ENCODE assay signal across 8 cellular contexts in the genomic region with DNA sequence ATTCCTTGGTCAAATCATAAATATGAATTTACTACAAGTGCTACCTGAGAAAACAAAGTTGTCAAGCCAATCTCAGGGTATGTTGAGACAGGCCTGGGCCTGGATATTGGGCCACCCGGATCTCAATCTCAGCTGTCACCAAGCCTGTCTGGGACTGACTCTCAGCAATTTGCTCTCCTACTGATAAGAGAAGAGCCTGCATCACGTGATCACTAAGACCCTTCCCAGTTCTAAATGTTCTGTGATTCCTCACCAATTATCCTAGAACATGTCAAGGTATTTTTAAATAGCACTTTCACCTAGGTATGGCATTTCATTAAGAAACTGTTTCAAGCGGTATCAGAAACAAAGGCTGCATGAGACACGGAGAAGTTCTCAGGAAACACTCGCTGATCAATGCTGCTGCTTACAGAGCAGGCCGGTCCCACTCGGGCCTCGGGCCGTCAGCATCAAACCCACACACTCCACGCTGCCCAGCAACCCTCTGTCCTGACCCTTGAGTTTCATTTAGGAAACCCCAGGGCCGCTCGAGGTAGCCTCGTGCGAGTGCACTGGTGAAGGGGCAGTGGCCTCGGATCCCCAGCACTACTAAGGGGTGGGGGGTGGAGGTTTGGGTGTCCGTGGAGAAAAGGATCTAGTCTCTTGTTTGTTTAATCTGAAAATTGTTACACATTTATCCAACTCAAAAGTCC. TPM values are rescaled to one million over a fixed set of nuclear protein-coding genes. Genes with fewer than 3 reads are reported as not detected.
DNase-seq lines count a peak whose midpoint lies in the region; ATAC-seq, FAIRE-seq and TF ChIP-seq lines count a peak whose summit lies in the region.

No MANE protein-coding gene starts in this region.

- no peaks in the 10 kb centered on the region for H3K9me2 ChIP-seq in Loucy (replicated peaks; ENCODE audit: low read depth, low read length)

- H3K36me3 ChIP-seq in Loucy (ENCODE audit: insufficient read depth, low read length) (peaks cover 51% of the 10 kb centered on the region), mucosa of stomach (ENCODE audit: control insufficient read depth, insufficient read depth, low read length) (peaks cover 40% of the 10 kb centered on the region), HAP-1 (replicated peaks) (peaks cover 70% of the 10 kb centered on the region), neuronal stem cell (replicated peaks in 1 of 2; ENCODE audit: control insufficient read depth in 2 of 2, insufficient read depth in 2 of 2, low read length in 2 of 2) (peaks cover 30 to 68% of the 10 kb centered on the region in 2 donors)

- TF ChIP-seq POLR2A in A549 (IDR thresholded peaks at IDR 0.05; ENCODE audit: low read length), result no peak

- H3K18ac ChIP-seq in neuronal stem cell (ENCODE audit: low read length), result no peak overlapping the region

- peaks cover 9% of the 10 kb centered on the region for H3K79me1 ChIP-seq in neuronal stem cell (ENCODE audit: low read depth, low read length)

- H3K4ac ChIP-seq in neuronal stem cell (ENCODE audit: low read length), result no peak overlapping the region

- H3K9ac ChIP-seq in Loucy (ENCODE audit: low read depth, low read length, poor library complexity, severe bottlenecking) (peak overlapping the region; percentile 96), mucosa of stomach (ENCODE audit: low read length) (peak overlapping the region; percentile 97), neuronal stem cell (ENCODE audit: low read depth, low read length, poor library complexity) (no peak overlapping the region)

- H3K4me3 ChIP-seq in A549 (peak overlapping the region; percentile 77), Loucy (ENCODE audit: low read length, poor library complexity, severe bottlenecking) (peak overlapping the region; percentile 89), mucosa of stomach (ENCODE audit: low read length) (peak overlapping the region; percentile 21), HAP-1 (no peak overlapping the region), neuronal stem cell (ENCODE audit: low read length in 2 of 2) (no peak overlapping the region)

- H3F3A ChIP-seq in Loucy (ENCODE audit: low read depth), result peaks cover 5% of the 10 kb centered on the region; the same call in 1 of the 2 replicates

- TF ChIP-seq CTCF in A549 (IDR thresholded peaks at IDR 0.05), result no peak
- no peak for TF ChIP-seq CTCF in Loucy (conservative IDR thresholded peaks at IDR 0.05; ENCODE audit: low read length)

- no peak overlapping the region for H2AK5ac ChIP-seq in neuronal stem cell (ENCODE audit: low read depth, low read length)

- no peak overlapping the region for H2BK15ac ChIP-seq in neuronal stem cell (ENCODE audit: low read length)

- no peak overlapping the region for H2AFZ ChIP-seq in Loucy (ENCODE audit: low read length)
- no peak overlapping the region for H2AFZ ChIP-seq in neuronal stem cell (ENCODE audit: low read length)

- H3K4me2 ChIP-seq in A549 (peak overlapping the region; percentile 83), Loucy (ENCODE audit: low read depth, low read length, poor library complexity, severe bottlenecking) (peak overlapping the region; percentile 92), neuronal stem cell (ENCODE audit: insufficient read depth, low read length, poor library complexity, severe bottlenecking) (no peak overlapping the region)

- H4K8ac ChIP-seq in neuronal stem cell (ENCODE audit: low read depth, low read length), result no peak overlapping the region

- H3K27ac ChIP-seq in A549 (peak overlapping the region; percentile 95 to 98; a peak in 4 of 6 replicates), cingulate gyrus (ENCODE audit: low read depth, low read length) (peak overlapping the region; percentile 83), neuronal stem cell (replicated peaks; ENCODE audit: low read length) (no peak overlapping the region)

- DNase-seq in A549 (ENCODE audit: low read depth in 1 of 2, low spot score in 1 of 2), result no peak
- no peak for DNase-seq in HAP-1 (ENCODE audit: low spot score in 2 of 2)
- no peak for DNase-seq in neuronal stem cell (ENCODE audit: low spot score)

- TF ChIP-seq EP300 in A549 (IDR thresholded peaks at IDR 0.05), result no peak

- H3K14ac ChIP-seq in neuronal stem cell (ENCODE audit: low read length), result no peak overlapping the region

- WGBS in A549 (ENCODE audit: missing lambda C conversion rate), result 84% methylated on average over 16 of the region's 16 CpGs
- no CpG with 5 or more reads among the region's 16 CpGs for WGBS in neuronal stem cell (ENCODE audit: extremely low coverage in 2 of 2, insufficient read length in 2 of 2, insufficient replicate concordance in 1 of 2), 2 donors

- in situ Hi-C loops in HAP-1 (cut with MboI; ENCODE audit: low sequenced_read_pairs), result loop anchor here (25.0 kb wide), 1 partner anchor 594 kb away; no protein-coding TSS in a partner anchor

- no peak overlapping the region for H2BK12ac ChIP-seq in neuronal stem cell (ENCODE audit: low read length)

- H3K23ac ChIP-seq in neuronal stem cell (ENCODE audit: low read depth, low read length, poor library complexity), result no peak overlapping the region

- CTCF ChIA-PET in A549 (lab: Yijun Ruan, JAX), result interaction anchor here (0.7 to 1.5 kb wide), 7 partner anchors 43 to 990 kb away, joined by 3 to 6 read pairs (median 3); no protein-coding TSS in a partner anchor

- ATAC-seq in A549 (no peak), HG03108 (IDR thresholded peaks at IDR 0.05; ENCODE audit: unreplicated experiment) (no peak), HG02642 (IDR thresholded peaks at IDR 0.05; ENCODE audit: poor library complexity, unreplicated experiment) (no peak)

- POLR2A ChIA-PET in A549 (lab: Yijun Ruan, JAX), result interaction anchor here (0.9 to 1.1 kb wide), 3 partner anchors 20 to 72 kb away, joined by 3 to 6 read pairs (median 3); no protein-coding TSS in a partner anchor

- H4K20me1 ChIP-seq in Loucy (ENCODE audit: insufficient read depth, low read length, poor library complexity, severe bottlenecking), result peaks cover 64% of the 10 kb centered on the region

- H3K9me3 ChIP-seq in A549 (no peaks in the 10 kb centered on the region), Loucy (ENCODE audit: insufficient read depth, low read depth, low read length) (no peaks in the 10 kb centered on the region), mucosa of stomach (ENCODE audit: control insufficient read depth, low read length) (no peaks in the 10 kb centered on the region), HAP-1 (no peaks in the 10 kb centered on the region), neuronal stem cell (replicated peaks in 1 of 2; ENCODE audit: control insufficient read depth in 2 of 2, insufficient read depth in 1 of 2, low read depth in 1 of 2, low read length in 2 of 2) (peaks cover 0 to 8% of the 10 kb centered on the region in 2 donors)

- peaks cover 63% of the 10 kb centered on the region for H3K4me1 ChIP-seq in A549
- peaks cover 56% of the 10 kb centered on the region for H3K4me1 ChIP-seq in Loucy (ENCODE audit: insufficient read depth, low read length, poor library complexity, severe bottlenecking)
- H3K4me1 ChIP-seq in mucosa of stomach (ENCODE audit: control insufficient read depth, insufficient read depth, low read length), result peaks cover 49% of the 10 kb centered on the region
- peaks cover 6% of the 10 kb centered on the region for H3K4me1 ChIP-seq in HAP-1
- peaks cover 6% of the 10 kb centered on the region in 2 donors for H3K4me1 ChIP-seq in neuronal stem cell (ENCODE audit: control insufficient read depth in 2 of 2, insufficient read depth in 1 of 2, low read depth in 1 of 2, low read length in 2 of 2)

- no peak for TF ChIP-seq RAD21 in A549 (conservative IDR thresholded peaks at IDR 0.05 in 1 of 2, IDR thresholded peaks at IDR 0.05 in 1 of 2)

- no peaks in the 10 kb centered on the region for H3K27me3 ChIP-seq in Loucy (ENCODE audit: insufficient read depth, low read length, poor library complexity, severe bottlenecking)
- H3K27me3 ChIP-seq in mucosa of stomach (ENCODE audit: control insufficient read depth, insufficient read depth, low read length), result no peaks in the 10 kb centered on the region
- H3K27me3 ChIP-seq in HAP-1 (ENCODE audit: low read depth), result no peaks in the 10 kb centered on the region
- no peaks in the 10 kb centered on the region for H3K27me3 ChIP-seq in neuronal stem cell (ENCODE audit: control insufficient read depth in 3 of 3, insufficient read depth in 3 of 3, low read depth in 1 of 3, low read length in 3 of 3)

- H3K79me2 ChIP-seq in Loucy (ENCODE audit: insufficient read depth, low read length), result peaks cover 80% of the 10 kb centered on the region

- no peak overlapping the region for H2BK5ac ChIP-seq in neuronal stem cell (ENCODE audit: low read length)

- H4K91ac ChIP-seq in neuronal stem cell (ENCODE audit: low read depth, low read length, poor library complexity), result no peak overlapping the region

- no peak overlapping the region for H2BK120ac ChIP-seq in neuronal stem cell (ENCODE audit: low read depth, low read length)

- FAIRE-seq in A549 (lab: Jason Lieb, UNC), result no peak

TF ChIP-seq in A549, 52 proteins besides CTCF, POLR2A, EP300 and RAD21 (continues in another document):
- TF ChIP-seq POLR2AphosphoS2 (conservative IDR thresholded peaks at IDR 0.05; ENCODE audit: low read length) (0 out of 2 replicates have a peak, but pooled peaks have one; percentile 14), EHMT2 (IDR thresholded peaks at IDR 0.05; ENCODE audit: low read depth) (no peak), FOSB (CRISPR knock-in tag; IDR thresholded peaks at IDR 0.05) (no peak), ZFP36 (IDR thresholded peaks at IDR 0.05; ENCODE audit: borderline replicate concordance, partially characterized antibody) (no peak), HOXB13 (CRISPR knock-in tag; IDR thresholded peaks at IDR 0.05; ENCODE audit: low read depth) (no peak)
- TF ChIP-seq, protein P1, sequence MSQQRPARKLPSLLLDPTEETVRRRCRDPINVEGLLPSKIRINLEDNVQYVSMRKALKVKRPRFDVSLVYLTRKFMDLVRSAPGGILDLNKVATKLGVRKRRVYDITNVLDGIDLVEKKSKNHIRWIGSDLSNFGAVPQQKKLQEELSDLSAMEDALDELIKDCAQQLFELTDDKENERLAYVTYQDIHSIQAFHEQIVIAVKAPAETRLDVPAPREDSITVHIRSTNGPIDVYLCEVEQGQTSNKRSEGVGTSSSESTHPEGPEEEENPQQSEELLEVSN (IDR thresholded peaks at IDR 0.05; ENCODE audit: borderline replicate concordance, low read depth), result no peak

RNA-seq across cellular contexts. Expression of a gene that starts 4.1 kb away (rescaled TPM):
- polyA plus RNA-seq in A549 (2011; rRNA removed) (71.5 and 86.8 TPM in 2 replicates), A549 (2017; fragmentation: RNase III; extraction: RNeasy Plus Mini Kit Qiagen cat#74134 plus additional on column Dnase treatment) (30.5 to 31.9 TPM (median 30.6 TPM) in 3 replicates)
- 67.2 and 78.1 TPM in 2 replicates for polyA plus RNA-seq in A549 (2012; cell fraction: cytosol; rRNA removed)
- 193 and 204 TPM in 2 replicates for polyA plus RNA-seq in A549 (2012; cell fraction: nucleus; rRNA removed)
- polyA minus RNA-seq in A549 (2011; rRNA and poly(A)+ RNA removed), result 384 and 462 TPM in 2 replicates
- polyA plus RNA-seq in neuronal stem cell (2013, experiment 1 of 2), result 12.9 TPM
- 13.2 TPM for polyA plus RNA-seq in neuronal stem cell (2013, experiment 2 of 2)

Comparison
In these comparisons a context has a peak if more than half of its experiments do, and no peak if none do; other contexts are left out.
1. H3K4me3 ChIP-seq: peak in A549 (single experiment), Loucy (single experiment) and mucosa of stomach (single experiment); none in HAP-1 (single experiment) and neuronal stem cell (0 of 2).